8 cellular contexts compared by ENCODE assay signal in genomic region chr11:5689551-5689983, GRCh38. TPM values are rescaled to one million over a fixed set of nuclear protein-coding genes. Genes with fewer than 3 reads are reported as not detected.
DNase-seq lines count a peak whose midpoint lies in the region; TF ChIP-seq lines count a peak whose summit lies in the region.

TRIM22 (plus strand) TSS chr11:5689790; CDS start chr11:5696233, 6,443 bp downstream.

- H3K36me3 Mint-ChIP-seq in nephron progenitor cell (ENCODE audit: low read depth) = no peaks in the 10 kb centered on the region

- no peaks in the 10 kb centered on the region for H3K9me3 ChIP-seq in GM23248 (ENCODE audit: low read depth)
- H3K9me3 ChIP-seq in MM.1S (replicated peaks; ENCODE audit: insufficient read depth, low read length) = no peaks in the 10 kb centered on the region
- H3K9me3 ChIP-seq in muscle layer of colon (ENCODE audit: low read length) = no peaks in the 10 kb centered on the region
- peaks cover 0 to 2% (median 0%) of the 10 kb centered on the region in 5 donors for H3K9me3 ChIP-seq in subcutaneous abdominal adipose tissue (ENCODE audit: control insufficient read depth in 5 of 5, low read length in 5 of 5)

- peak; percentile 24 for DNase-seq in G401 (ENCODE audit: low spot score)
- peak; percentile 88 for DNase-seq in GM23248
- DNase-seq in MM.1S = peak; percentile 74
- peak; percentile 64 for DNase-seq in activated CD8-positive, alpha-beta memory T cell treated with anti-CD3 and anti-CD28 coated beads, Interleukin-2, amount 50 U/mL, for 48 hours
- peak; percentile 56 for DNase-seq in epithelial cell of proximal tubule (ENCODE audit: low read depth)
- DNase-seq in nephron progenitor cell = no peak

- H2AFZ ChIP-seq in GM23248 (peak within 1 kb of the TSS; percentile 72), MM.1S (ENCODE audit: low read length) (no peak within 1 kb of the TSS)

- peak within 1 kb of the TSS; percentile 79 for H3K4me3 ChIP-seq in GM23248
- H3K4me3 ChIP-seq in MM.1S (ENCODE audit: low read length) = no peak within 1 kb of the TSS
- peak within 1 kb of the TSS; percentile 55 for H3K4me3 ChIP-seq in epithelial cell of proximal tubule (ENCODE audit: low read depth, low read length)
- H3K4me3 ChIP-seq in muscle layer of colon (ENCODE audit: low read depth in 1 of 2, low read length in 2 of 2) = peak within 1 kb of the TSS; percentile 41 to 69
- peak within 1 kb of the TSS; percentile 63 to 82 (median 74) for H3K4me3 ChIP-seq in subcutaneous abdominal adipose tissue (ENCODE audit: low read depth in 1 of 5, low read length in 5 of 5)

- H3K4me3 Mint-ChIP-seq in nephron progenitor cell = no peak within 1 kb of the TSS

- TF ChIP-seq CTCF in MM.1S (IDR thresholded peaks at IDR 0.05; ENCODE audit: low read length) (no peak), epithelial cell of proximal tubule (conservative IDR thresholded peaks at IDR 0.05; ENCODE audit: low read depth, low read length) (no peak), nephron progenitor cell (IDR thresholded peaks at IDR 0.05) (no peak)

- H3K27me3 Mint-ChIP-seq in nephron progenitor cell (ENCODE audit: low read depth, poor library complexity) = peaks cover 4% of the 10 kb centered on the region

- H3K9me2 ChIP-seq in GM23248 (ENCODE audit: insufficient read depth) (no peaks in the 10 kb centered on the region), MM.1S (replicated peaks; ENCODE audit: insufficient read depth, low read length) (no peaks in the 10 kb centered on the region)

- H3K36me3 ChIP-seq in GM23248 (ENCODE audit: low read depth) (0 out of 2 replicates have a peak, but pooled peaks cover 4% of the 10 kb centered on the region), MM.1S (replicated peaks; ENCODE audit: insufficient read depth, low read length) (no peaks in the 10 kb centered on the region), muscle layer of colon (ENCODE audit: insufficient read depth, low read length) (no peaks in the 10 kb centered on the region), subcutaneous abdominal adipose tissue (ENCODE audit: control insufficient read depth in 5 of 5, insufficient read depth in 5 of 5, low read length in 5 of 5) (no peaks in the 10 kb centered on the region)

- H4K20me1 ChIP-seq in GM23248 (ENCODE audit: insufficient read depth) (no peaks in the 10 kb centered on the region), MM.1S (ENCODE audit: insufficient read depth, low read length) (no peaks in the 10 kb centered on the region)

- H3K27me3 ChIP-seq in GM23248 (replicated peaks; ENCODE audit: insufficient read depth) (no peaks in the 10 kb centered on the region), MM.1S (replicated peaks; ENCODE audit: insufficient read depth, low read length) (peaks cover 43% of the 10 kb centered on the region), muscle layer of colon (ENCODE audit: control insufficient read depth in 1 of 2, insufficient read depth in 2 of 2, low read length in 2 of 2) (no peaks in the 10 kb centered on the region), subcutaneous abdominal adipose tissue (ENCODE audit: control insufficient read depth in 5 of 5, insufficient read depth in 4 of 5, low read length in 5 of 5) (peaks cover 0 to 5% (median 0%) of the 10 kb centered on the region in 5 donors)

- H3K27ac Mint-ChIP-seq in nephron progenitor cell = no peak within 1 kb of the TSS

- H3K27ac ChIP-seq in GM23248 (peak within 1 kb of the TSS; percentile 97), MM.1S (ENCODE audit: low read length) (no peak within 1 kb of the TSS), muscle layer of colon (ENCODE audit: low read depth, low read length) (peak within 1 kb of the TSS; percentile 94), subcutaneous abdominal adipose tissue (ENCODE audit: low read depth, low read length) (peak within 1 kb of the TSS; percentile 86)

- peak within 1 kb of the TSS; percentile 96 for H3K9ac ChIP-seq in GM23248
- H3K9ac ChIP-seq in MM.1S (ENCODE audit: low read length) = no peak within 1 kb of the TSS
- peak within 1 kb of the TSS; percentile 22 for H3K9ac ChIP-seq in muscle layer of colon (ENCODE audit: low read length)
- H3K9ac ChIP-seq in subcutaneous abdominal adipose tissue (ENCODE audit: low read length in 5 of 5) = peak within 1 kb of the TSS; percentile 45 to 85 (median 81)

- peaks cover 10% of the 10 kb centered on the region for H3K9me3 Mint-ChIP-seq in nephron progenitor cell

- H3K79me2 ChIP-seq in GM23248 (ENCODE audit: insufficient read depth) (peaks cover 28% of the 10 kb centered on the region), MM.1S (ENCODE audit: low read length) (no peaks in the 10 kb centered on the region)

- H3K4me2 ChIP-seq in GM23248 (ENCODE audit: unreplicated experiment) (peak within 1 kb of the TSS; percentile 97), MM.1S (ENCODE audit: low read depth, low read length) (no peak within 1 kb of the TSS)

- in situ Hi-C loops in G401 (cut with HindIII; ENCODE audit: low sequenced_read_pairs) (no loop called here), GM23248 (cut with MboI) (loop anchor here (25.0 kb wide), 1 partner anchor 648 kb away; no protein-coding TSS in a partner anchor)

- peaks cover 9% of the 10 kb centered on the region; the same call in 1 of the 2 replicates for H3F3A ChIP-seq in GM23248 (ENCODE audit: insufficient read depth)
- H3F3A ChIP-seq in MM.1S (ENCODE audit: insufficient read depth, low read length) = peaks cover 13% of the 10 kb centered on the region

- H3K4me1 Mint-ChIP-seq in nephron progenitor cell = peaks cover 16% of the 10 kb centered on the region

- 2 to 3% methylated on average over 2 of the region's 2 CpGs for WGBS in GM23248 (ENCODE audit: low coverage in 1 of 2, low lambda C conversion rate in 2 of 2, missing lambda C conversion rate in 2 of 2), 2 experiments

- H3K4me1 ChIP-seq in GM23248 (ENCODE audit: insufficient read depth) (peaks cover 22% of the 10 kb centered on the region), MM.1S (ENCODE audit: low read length) (0 out of 2 replicates have a peak, but pooled peaks cover 4% of the 10 kb centered on the region), muscle layer of colon (ENCODE audit: insufficient read depth, low read length) (peaks cover 7% of the 10 kb centered on the region), subcutaneous abdominal adipose tissue (ENCODE audit: control insufficient read depth in 5 of 5, insufficient read depth in 5 of 5, low read length in 5 of 5) (peaks cover 9 to 43% (median 17%) of the 10 kb centered on the region in 5 donors)

RNA-seq across cellular contexts. Expression of gene TRIM22, which starts in this region (rescaled TPM):
- total RNA-seq in G401 (2014; rRNA removed; shearing (Covaris generic)) = 1.3 and 1.7 TPM in 2 replicates
- 58.4 and 114 TPM in 2 replicates for total RNA-seq in GM23248 (2014; rRNA removed; shearing (Covaris generic))
- polyA plus RNA-seq in GM23248 (2016; fragmentation: Nextera tagmentation; extraction: Ambion mirVana) = 50.2 and 51.1 TPM in 2 replicates
- 8.2 and 18.9 TPM in 2 replicates for total RNA-seq in epithelial cell of proximal tubule
